1 cellular context compared by ENCODE assay signal in the genomic region with DNA sequence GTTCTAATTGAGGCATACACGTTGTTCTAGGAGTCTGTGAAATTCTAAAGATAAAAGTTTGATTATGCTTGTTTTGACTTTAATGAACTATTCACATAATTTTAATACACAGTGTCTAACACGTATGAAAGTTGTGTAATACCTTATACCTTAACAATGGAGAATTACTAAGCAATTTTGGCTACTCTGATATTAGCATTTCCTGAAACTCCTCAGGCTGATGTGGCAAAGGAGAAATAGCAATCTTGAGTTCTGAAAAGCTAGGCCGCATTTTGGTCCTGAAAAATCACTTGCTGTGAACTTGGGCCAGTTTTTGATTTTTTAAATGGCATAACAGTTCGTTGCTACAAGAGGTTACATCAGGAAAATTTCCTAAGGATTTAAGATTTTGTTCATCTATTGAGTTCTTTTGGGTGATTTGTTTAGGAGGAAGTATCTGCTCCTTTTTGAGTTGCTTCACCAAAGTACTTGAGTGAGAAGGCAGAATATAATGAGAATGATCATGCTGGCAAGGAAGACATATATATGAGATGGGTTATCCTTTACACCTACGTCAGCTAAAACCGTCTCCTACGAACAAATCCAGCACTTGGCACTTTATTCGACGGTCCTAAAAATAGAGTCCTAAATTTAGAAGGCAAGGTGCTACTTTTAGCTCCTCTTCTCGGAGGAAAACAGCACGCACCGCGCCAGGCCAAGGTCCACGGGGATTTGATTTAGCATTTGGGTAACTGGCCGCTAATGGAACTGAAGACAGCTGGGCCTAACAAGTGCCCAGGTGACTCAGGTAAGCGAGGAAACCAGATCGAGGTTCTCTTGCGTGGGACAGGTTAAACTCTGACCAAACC.
A peak's percentile ranks its signal among the peaks of the same experiment; 100 is the strongest.
TF ChIP-seq lines count a peak whose summit lies in the region.

No MANE protein-coding gene starts in this region.

TF ChIP-seq in GM12878, 131 proteins besides CTCF, POLR2A, EP300 and RAD21 (continued from another document):
- TF ChIP-seq, protein P1, sequence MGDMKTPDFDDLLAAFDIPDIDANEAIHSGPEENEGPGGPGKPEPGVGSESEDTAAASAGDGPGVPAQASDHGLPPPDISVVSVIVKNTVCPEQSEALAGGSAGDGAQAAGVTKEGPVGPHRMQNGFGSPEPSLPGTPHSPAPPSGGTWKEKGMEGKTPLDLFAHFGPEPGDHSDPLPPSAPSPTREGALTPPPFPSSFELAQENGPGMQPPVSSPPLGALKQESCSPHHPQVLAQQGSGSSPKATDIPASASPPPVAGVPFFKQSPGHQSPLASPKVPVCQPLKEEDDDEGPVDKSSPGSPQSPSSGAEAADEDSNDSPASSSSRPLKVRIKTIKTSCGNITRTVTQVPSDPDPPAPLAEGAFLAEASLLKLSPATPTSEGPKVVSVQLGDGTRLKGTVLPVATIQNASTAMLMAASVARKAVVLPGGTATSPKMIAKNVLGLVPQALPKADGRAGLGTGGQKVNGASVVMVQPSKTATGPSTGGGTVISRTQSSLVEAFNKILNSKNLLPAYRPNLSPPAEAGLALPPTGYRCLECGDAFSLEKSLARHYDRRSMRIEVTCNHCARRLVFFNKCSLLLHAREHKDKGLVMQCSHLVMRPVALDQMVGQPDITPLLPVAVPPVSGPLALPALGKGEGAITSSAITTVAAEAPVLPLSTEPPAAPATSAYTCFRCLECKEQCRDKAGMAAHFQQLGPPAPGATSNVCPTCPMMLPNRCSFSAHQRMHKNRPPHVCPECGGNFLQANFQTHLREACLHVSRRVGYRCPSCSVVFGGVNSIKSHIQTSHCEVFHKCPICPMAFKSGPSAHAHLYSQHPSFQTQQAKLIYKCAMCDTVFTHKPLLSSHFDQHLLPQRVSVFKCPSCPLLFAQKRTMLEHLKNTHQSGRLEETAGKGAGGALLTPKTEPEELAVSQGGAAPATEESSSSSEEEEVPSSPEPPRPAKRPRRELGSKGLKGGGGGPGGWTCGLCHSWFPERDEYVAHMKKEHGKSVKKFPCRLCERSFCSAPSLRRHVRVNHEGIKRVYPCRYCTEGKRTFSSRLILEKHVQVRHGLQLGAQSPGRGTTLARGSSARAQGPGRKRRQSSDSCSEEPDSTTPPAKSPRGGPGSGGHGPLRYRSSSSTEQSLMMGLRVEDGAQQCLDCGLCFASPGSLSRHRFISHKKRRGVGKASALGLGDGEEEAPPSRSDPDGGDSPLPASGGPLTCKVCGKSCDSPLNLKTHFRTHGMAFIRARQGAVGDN (IDR thresholded peaks at IDR 0.05): no peak
- TF ChIP-seq GATAD2B (conservative IDR thresholded peaks at IDR 0.05; ENCODE audit: low read depth) (peak; percentile 74; the same call in 1 of the 2 replicates), PAX8 (IDR thresholded peaks at IDR 0.05) (no peak), FOXK2 (IDR thresholded peaks at IDR 0.05) (peak; percentile 37; the same call in 1 of the 2 replicates), MXI1 (IDR thresholded peaks at IDR 0.05; ENCODE audit: low read depth, low read length) (no peak; the same call in 1 of the 2 replicates), CBX5 (IDR thresholded peaks at IDR 0.05; ENCODE audit: low read depth) (no peak), SPI1 (IDR thresholded peaks at IDR 0.05; ENCODE audit: borderline replicate concordance, insufficient read depth, low read depth, low read length) (no peak), ZNF24 (IDR thresholded peaks at IDR 0.05) (no peak), MYB (IDR thresholded peaks at IDR 0.05; ENCODE audit: borderline replicate concordance, low read depth, low read length) (0 out of 2 replicates have a peak, but pooled peaks have one; percentile 46), CREM (IDR thresholded peaks at IDR 0.05; ENCODE audit: low read depth) (0 out of 2 replicates have a peak, but pooled peaks have one; percentile 25), IRF4 (IDR thresholded peaks at IDR 0.05; ENCODE audit: low read depth, low read length) (no peak), BACH1 (IDR thresholded peaks at IDR 0.05; ENCODE audit: borderline replicate concordance) (no peak), MTA2 (IDR thresholded peaks at IDR 0.05; ENCODE audit: low read depth) (peak; percentile 55; the same call in 1 of the 2 replicates), RBBP5 (conservative IDR thresholded peaks at IDR 0.05) (no peak), NFXL1 (IDR thresholded peaks at IDR 0.05; ENCODE audit: borderline replicate concordance) (no peak), IKZF2 (IDR thresholded peaks at IDR 0.05) (peak in 1 of 2 experiments; percentile 63; a peak in 2 of 4 replicates), SREBF2 (IDR thresholded peaks at IDR 0.05; ENCODE audit: low read length) (no peak), SUPT20H (IDR thresholded peaks at IDR 0.05; ENCODE audit: borderline replicate concordance, control insufficient read depth, low read depth, low read length) (no peak), TCF3 (IDR thresholded peaks at IDR 0.05; ENCODE audit: borderline replicate concordance, insufficient read depth, low read depth, low read length) (no peak), BHLHE40 (IDR thresholded peaks at IDR 0.05; ENCODE audit: borderline replicate concordance in 1 of 2, low read depth in 2 of 2, low read length in 1 of 2) (no peak; a peak in 1 of 4 replicates), CHD2 (IDR thresholded peaks at IDR 0.05; ENCODE audit: borderline replicate concordance, low read depth, low read length) (peak; percentile 20; the same call in 1 of the 2 replicates), JUNB (IDR thresholded peaks at IDR 0.05) (no peak), SIX5 (IDR thresholded peaks at IDR 0.05; ENCODE audit: low read depth, low read length, severe bottlenecking) (no peak), ATF7 (IDR thresholded peaks at IDR 0.05; ENCODE audit: low read depth) (no peak), STAT1 (conservative IDR thresholded peaks at IDR 0.05) (no peak)
- TF ChIP-seq, protein P2, sequence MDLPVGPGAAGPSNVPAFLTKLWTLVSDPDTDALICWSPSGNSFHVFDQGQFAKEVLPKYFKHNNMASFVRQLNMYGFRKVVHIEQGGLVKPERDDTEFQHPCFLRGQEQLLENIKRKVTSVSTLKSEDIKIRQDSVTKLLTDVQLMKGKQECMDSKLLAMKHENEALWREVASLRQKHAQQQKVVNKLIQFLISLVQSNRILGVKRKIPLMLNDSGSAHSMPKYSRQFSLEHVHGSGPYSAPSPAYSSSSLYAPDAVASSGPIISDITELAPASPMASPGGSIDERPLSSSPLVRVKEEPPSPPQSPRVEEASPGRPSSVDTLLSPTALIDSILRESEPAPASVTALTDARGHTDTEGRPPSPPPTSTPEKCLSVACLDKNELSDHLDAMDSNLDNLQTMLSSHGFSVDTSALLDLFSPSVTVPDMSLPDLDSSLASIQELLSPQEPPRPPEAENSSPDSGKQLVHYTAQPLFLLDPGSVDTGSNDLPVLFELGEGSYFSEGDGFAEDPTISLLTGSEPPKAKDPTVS (IDR thresholded peaks at IDR 0.05; ENCODE audit: low read depth, low read length): no peak
- TF ChIP-seq, protein P3, sequence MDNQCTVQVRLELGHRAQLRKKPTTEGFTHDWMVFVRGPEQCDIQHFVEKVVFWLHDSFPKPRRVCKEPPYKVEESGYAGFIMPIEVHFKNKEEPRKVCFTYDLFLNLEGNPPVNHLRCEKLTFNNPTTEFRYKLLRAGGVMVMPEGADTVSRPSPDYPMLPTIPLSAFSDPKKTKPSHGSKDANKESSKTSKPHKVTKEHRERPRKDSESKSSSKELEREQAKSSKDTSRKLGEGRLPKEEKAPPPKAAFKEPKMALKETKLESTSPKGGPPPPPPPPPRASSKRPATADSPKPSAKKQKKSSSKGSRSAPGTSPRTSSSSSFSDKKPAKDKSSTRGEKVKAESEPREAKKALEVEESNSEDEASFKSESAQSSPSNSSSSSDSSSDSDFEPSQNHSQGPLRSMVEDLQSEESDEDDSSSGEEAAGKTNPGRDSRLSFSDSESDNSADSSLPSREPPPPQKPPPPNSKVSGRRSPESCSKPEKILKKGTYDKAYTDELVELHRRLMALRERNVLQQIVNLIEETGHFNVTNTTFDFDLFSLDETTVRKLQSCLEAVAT (IDR thresholded peaks at IDR 0.05): no peak
- TF ChIP-seq, protein P4, sequence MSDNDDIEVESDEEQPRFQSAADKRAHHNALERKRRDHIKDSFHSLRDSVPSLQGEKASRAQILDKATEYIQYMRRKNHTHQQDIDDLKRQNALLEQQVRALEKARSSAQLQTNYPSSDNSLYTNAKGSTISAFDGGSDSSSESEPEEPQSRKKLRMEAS (IDR thresholded peaks at IDR 0.05; ENCODE audit: low read depth, low read length): peak; percentile 19; the same call in 1 of the 2 replicates
- TF ChIP-seq, protein P5, sequence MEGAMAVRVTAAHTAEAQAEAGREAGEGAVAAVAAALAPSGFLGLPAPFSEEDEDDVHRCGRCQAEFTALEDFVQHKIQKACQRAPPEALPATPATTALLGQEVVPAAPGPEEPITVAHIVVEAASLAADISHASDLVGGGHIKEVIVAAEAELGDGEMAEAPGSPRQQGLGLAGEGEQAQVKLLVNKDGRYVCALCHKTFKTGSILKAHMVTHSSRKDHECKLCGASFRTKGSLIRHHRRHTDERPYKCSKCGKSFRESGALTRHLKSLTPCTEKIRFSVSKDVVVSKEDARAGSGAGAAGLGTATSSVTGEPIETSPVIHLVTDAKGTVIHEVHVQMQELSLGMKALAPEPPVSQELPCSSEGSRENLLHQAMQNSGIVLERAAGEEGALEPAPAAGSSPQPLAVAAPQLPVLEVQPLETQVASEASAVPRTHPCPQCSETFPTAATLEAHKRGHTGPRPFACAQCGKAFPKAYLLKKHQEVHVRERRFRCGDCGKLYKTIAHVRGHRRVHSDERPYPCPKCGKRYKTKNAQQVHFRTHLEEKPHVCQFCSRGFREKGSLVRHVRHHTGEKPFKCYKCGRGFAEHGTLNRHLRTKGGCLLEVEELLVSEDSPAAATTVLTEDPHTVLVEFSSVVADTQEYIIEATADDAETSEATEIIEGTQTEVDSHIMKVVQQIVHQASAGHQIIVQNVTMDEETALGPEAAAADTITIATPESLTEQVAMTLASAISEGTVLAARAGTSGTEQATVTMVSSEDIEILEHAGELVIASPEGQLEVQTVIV (IDR thresholded peaks at IDR 0.05; ENCODE audit: borderline replicate concordance, partially characterized antibody): no peak
- TF ChIP-seq, protein P6, sequence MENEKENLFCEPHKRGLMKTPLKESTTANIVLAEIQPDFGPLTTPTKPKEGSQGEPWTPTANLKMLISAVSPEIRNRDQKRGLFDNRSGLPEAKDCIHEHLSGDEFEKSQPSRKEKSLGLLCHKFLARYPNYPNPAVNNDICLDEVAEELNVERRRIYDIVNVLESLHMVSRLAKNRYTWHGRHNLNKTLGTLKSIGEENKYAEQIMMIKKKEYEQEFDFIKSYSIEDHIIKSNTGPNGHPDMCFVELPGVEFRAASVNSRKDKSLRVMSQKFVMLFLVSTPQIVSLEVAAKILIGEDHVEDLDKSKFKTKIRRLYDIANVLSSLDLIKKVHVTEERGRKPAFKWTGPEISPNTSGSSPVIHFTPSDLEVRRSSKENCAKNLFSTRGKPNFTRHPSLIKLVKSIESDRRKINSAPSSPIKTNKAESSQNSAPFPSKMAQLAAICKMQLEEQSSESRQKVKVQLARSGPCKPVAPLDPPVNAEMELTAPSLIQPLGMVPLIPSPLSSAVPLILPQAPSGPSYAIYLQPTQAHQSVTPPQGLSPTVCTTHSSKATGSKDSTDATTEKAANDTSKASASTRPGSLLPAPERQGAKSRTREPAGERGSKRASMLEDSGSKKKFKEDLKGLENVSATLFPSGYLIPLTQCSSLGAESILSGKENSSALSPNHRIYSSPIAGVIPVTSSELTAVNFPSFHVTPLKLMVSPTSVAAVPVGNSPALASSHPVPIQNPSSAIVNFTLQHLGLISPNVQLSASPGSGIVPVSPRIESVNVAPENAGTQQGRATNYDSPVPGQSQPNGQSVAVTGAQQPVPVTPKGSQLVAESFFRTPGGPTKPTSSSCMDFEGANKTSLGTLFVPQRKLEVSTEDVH (IDR thresholded peaks at IDR 0.05; ENCODE audit: low read depth, partially characterized antibody): no peak
